24 cellular contexts compared by ENCODE assay signal in genomic region chr7:37552021-37552420, GRCh38.
A peak's percentile ranks its signal among the peaks of the same experiment; 100 is the strongest.
DNase-seq lines count a peak whose midpoint lies in the region; ATAC-seq, FAIRE-seq and TF ChIP-seq lines count a peak whose summit lies in the region.
"Had no signal": no experiment of that assay in that cellular context is flagged by ENCODE, and none has a peak within 500 bp of the region (broad histone marks: within the 10 kb centered on the region; RNA-seq: fewer than 3 reads in every experiment).

No MANE protein-coding gene starts in this region.

- H3K4ac ChIP-seq in mesendoderm (ENCODE audit: low read depth, low read length): no peak overlapping the region

- no peaks in the 10 kb centered on the region for H4K20me1 ChIP-seq in GM23338 (replicated peaks; ENCODE audit: insufficient read depth)
- H4K20me1 ChIP-seq: BLaER1 treated with 17β-estradiol and CSF1 and Interleukin-3, amounts not matched to agents 10 nM and 100 nM had no signal

- no peak overlapping the region for H3K56ac ChIP-seq in mesendoderm (ENCODE audit: low read length)

- H2BK120ac ChIP-seq in mesendoderm (ENCODE audit: low read depth, low read length): no peak overlapping the region

- H3K4me3 Mint-ChIP-seq in GM23338: no peak overlapping the region
- H3K4me3 Mint-ChIP-seq in progenitor cell of endocrine pancreas (ENCODE audit: low read depth): no peak overlapping the region
- H3K4me3 Mint-ChIP-seq: B cell; CD8-positive, alpha-beta T cell; HFFc6; IgD-negative memory B cell had no signal

- ATAC-seq in GM23338 (peak; percentile 46; the same call in 2 of the 3 replicates), GM21529 (IDR thresholded peaks at IDR 0.05; ENCODE audit: unreplicated experiment) (no peak)
- ATAC-seq: CD8-positive, alpha-beta T cell; HCT116; HepG2 had no signal

- TF ChIP-seq POLR2A in GM12891 (IDR thresholded peaks at IDR 0.05; ENCODE audit: low read depth, low read length): no peak

- no peaks in the 10 kb centered on the region for H3K79me1 ChIP-seq in mesendoderm (ENCODE audit: low read length)

- H4K5ac ChIP-seq in mesendoderm (ENCODE audit: low read length): no peak overlapping the region

- no peak overlapping the region for H2BK5ac ChIP-seq in mesendoderm (ENCODE audit: low read length)

- H3K9me3 Mint-ChIP-seq in GM23338 (no peaks in the 10 kb centered on the region), progenitor cell of endocrine pancreas (ENCODE audit: low read depth) (no peaks in the 10 kb centered on the region)
- H3K9me3 Mint-ChIP-seq: CD8-positive, alpha-beta T cell; IgD-negative memory B cell had no signal

- H3K4me1 Mint-ChIP-seq in GM23338 (peaks cover 11% of the 10 kb centered on the region), progenitor cell of endocrine pancreas (ENCODE audit: low read depth) (peaks cover 19% of the 10 kb centered on the region)
- H3K4me1 Mint-ChIP-seq: B cell, IgD-negative memory B cell had no signal

- H3K18ac ChIP-seq in mesendoderm (ENCODE audit: low read length): no peak overlapping the region

- TF ChIP-seq CTCF in GM23338 (conservative IDR thresholded peaks at IDR 0.05; ENCODE audit: low read depth in 2 of 2) (no peak), progenitor cell of endocrine pancreas (IDR thresholded peaks at IDR 0.05; ENCODE audit: unreplicated experiment) (no peak)

- H3K36me3 ChIP-seq in GM23338 (ENCODE audit: insufficient read depth): no peaks in the 10 kb centered on the region
- H3K36me3 ChIP-seq in ectodermal cell (ENCODE audit: control insufficient read depth, insufficient read depth, low read length): no peaks in the 10 kb centered on the region
- no peaks in the 10 kb centered on the region for H3K36me3 ChIP-seq in mesendoderm (ENCODE audit: control insufficient read depth, insufficient read depth, low read length)
- H3K36me3 ChIP-seq: BLaER1 treated with 17β-estradiol and CSF1 and Interleukin-3, amounts not matched to agents 10 nM and 100 nM had no signal

- no peak overlapping the region for H4K8ac ChIP-seq in mesendoderm (ENCODE audit: low read depth, low read length)

- H3K36me3 Mint-ChIP-seq in GM23338 (ENCODE audit: low read depth) (no peaks in the 10 kb centered on the region), progenitor cell of endocrine pancreas (ENCODE audit: insufficient read depth) (no peaks in the 10 kb centered on the region)
- H3K36me3 Mint-ChIP-seq: CD8-positive, alpha-beta T cell had no signal

- no peak overlapping the region for H2AK5ac ChIP-seq in mesendoderm (ENCODE audit: low read length)

- H2BK15ac ChIP-seq in mesendoderm (replicated peaks; ENCODE audit: low read depth): no peak overlapping the region

- H3K79me2 ChIP-seq in GM23338 (replicated peaks; ENCODE audit: insufficient read depth) (no peaks in the 10 kb centered on the region), mesendoderm (ENCODE audit: control insufficient read depth, insufficient read depth, low read length) (no peaks in the 10 kb centered on the region)

- no peak overlapping the region for H3K4me2 ChIP-seq in GM23338
- H3K4me2 ChIP-seq in mesendoderm (ENCODE audit: low read length): no peak overlapping the region
- H3K4me2 ChIP-seq: BLaER1 treated with 17β-estradiol and CSF1 and Interleukin-3, amounts not matched to agents 10 nM and 100 nM had no signal

- no peak for FAIRE-seq in GM12891 (lab: Jason Lieb, UNC)
- FAIRE-seq: G401.6, GM12892, GM18507, HepG2 had no signal

- H3K27me3 ChIP-seq in GM23338 (ENCODE audit: insufficient read depth) (no peaks in the 10 kb centered on the region), ectodermal cell (ENCODE audit: control insufficient read depth, insufficient read depth, low read length, poor library complexity, severe bottlenecking) (no peaks in the 10 kb centered on the region), mesendoderm (ENCODE audit: insufficient read depth, low read length, poor library complexity) (no peaks in the 10 kb centered on the region)
- H3K27me3 ChIP-seq: BLaER1 treated with 17β-estradiol and CSF1 and Interleukin-3, amounts not matched to agents 10 nM and 100 nM had no signal

- H3K27me3 Mint-ChIP-seq in GM23338 (ENCODE audit: insufficient read depth, low read depth, poor library complexity) (no peaks in the 10 kb centered on the region), progenitor cell of endocrine pancreas (no peaks in the 10 kb centered on the region)

- 50 to 52% methylated on average over 4 of the region's 4 CpGs for WGBS in ectodermal cell, 2 experiments
- WGBS in mesendoderm (ENCODE audit: extremely low coverage, insufficient coverage, low lambda C conversion rate): no CpG with 5 or more reads among the region's 4 CpGs

- H3K4me1 ChIP-seq in GM23338 (ENCODE audit: insufficient read depth) (peaks cover 4% of the 10 kb centered on the region; the same call in 1 of the 2 replicates), ectodermal cell (ENCODE audit: control insufficient read depth, insufficient read depth, low read length) (peaks cover 6% of the 10 kb centered on the region), mesendoderm (ENCODE audit: control insufficient read depth, low read depth, low read length) (peaks cover 9% of the 10 kb centered on the region)

- no peak overlapping the region for H3K23ac ChIP-seq in mesendoderm (ENCODE audit: low read length)

- no peak overlapping the region for H3K27ac Mint-ChIP-seq in GM23338
- H3K27ac Mint-ChIP-seq in progenitor cell of endocrine pancreas: peak overlapping the region; percentile 0
- H3K27ac Mint-ChIP-seq: B cell; CD8-positive, alpha-beta T cell; HFFc6; IgD-negative memory B cell had no signal

- no peak overlapping the region for H3K27ac ChIP-seq in GM23338 (ENCODE audit: low read depth)
- peak overlapping the region; percentile 16 for H3K27ac ChIP-seq in ectodermal cell (ENCODE audit: insufficient read depth, low read depth, low read length, poor library complexity, severe bottlenecking)
- peak overlapping the region; percentile 7 for H3K27ac ChIP-seq in mesendoderm (ENCODE audit: low read depth, low read length)
- H3K27ac ChIP-seq: BLaER1 treated with 17β-estradiol and CSF1 and Interleukin-3, amounts not matched to agents 10 nM and 100 nM had no signal

- no peaks in the 10 kb centered on the region for H3F3A ChIP-seq in GM23338 (replicated peaks; ENCODE audit: low read depth)

- H3K4me3 ChIP-seq in GM23338: no peak overlapping the region
- no peak overlapping the region for H3K4me3 ChIP-seq in ectodermal cell (ENCODE audit: insufficient read depth, low read depth, low read length)
- H3K4me3 ChIP-seq in mesendoderm (ENCODE audit: low read length): no peak overlapping the region
- H3K4me3 ChIP-seq: BLaER1 treated with 17β-estradiol and CSF1 and Interleukin-3, amounts not matched to agents 10 nM and 100 nM had no signal

- H3K9me2 ChIP-seq in GM23338 (ENCODE audit: insufficient read depth): peaks cover 4% of the 10 kb centered on the region; the same call in 1 of the 2 replicates

- H3K9ac ChIP-seq in mesendoderm (ENCODE audit: low read length): no peak overlapping the region
- H3K9ac ChIP-seq: BLaER1 treated with 17β-estradiol and CSF1 and Interleukin-3, amounts not matched to agents 10 nM and 100 nM had no signal

- H2AFZ ChIP-seq in GM23338: peak overlapping the region; percentile 63; the same call in 1 of the 2 replicates

- no peaks in the 10 kb centered on the region for H3K9me3 ChIP-seq in ectodermal cell (ENCODE audit: control insufficient read depth, low read length)

- DNase-seq in GM23338 (ENCODE audit: low spot score): no peak
- peak; percentile 50 for DNase-seq in mesendoderm
- DNase-seq in progenitor cell of endocrine pancreas (ENCODE audit: low spot score, unreplicated experiment): no peak
- DNase-seq in GM12891 (ENCODE audit: insufficient read length, low spot score): no peak
- DNase-seq in NCI-H446 treated with DMSO at 0.1 percent for 48 hours (lab: John Stamatoyannopoulos, UW): no peak
- DNase-seq: 8988T; Calu3; CD8-positive, alpha-beta T cell; DMS53; DND-41; EL; GOT3; H7; HFFc6 had no signal

TF ChIP-seq in GM23338, 12 proteins besides CTCF, POLR2A, EP300 and RAD21 (continues in another document):
- no peak for TF ChIP-seq ZNF114 (CRISPR knock-in tag; IDR thresholded peaks at IDR 0.05)

TF ChIP-seq in GM12891, 5 proteins besides CTCF, POLR2A, EP300 and RAD21:
- TF ChIP-seq TAF1 (IDR thresholded peaks at IDR 0.05; ENCODE audit: low read depth, low read length): no peak
- TF ChIP-seq POLR2AphosphoS5 (IDR thresholded peaks at IDR 0.05; ENCODE audit: low read depth, low read length): no peak
- TF ChIP-seq PAX5 (IDR thresholded peaks at IDR 0.05; ENCODE audit: insufficient read depth, low read length, severe bottlenecking): no peak
